ENCODE assay signal across 8 cellular contexts in the genomic region with DNA sequence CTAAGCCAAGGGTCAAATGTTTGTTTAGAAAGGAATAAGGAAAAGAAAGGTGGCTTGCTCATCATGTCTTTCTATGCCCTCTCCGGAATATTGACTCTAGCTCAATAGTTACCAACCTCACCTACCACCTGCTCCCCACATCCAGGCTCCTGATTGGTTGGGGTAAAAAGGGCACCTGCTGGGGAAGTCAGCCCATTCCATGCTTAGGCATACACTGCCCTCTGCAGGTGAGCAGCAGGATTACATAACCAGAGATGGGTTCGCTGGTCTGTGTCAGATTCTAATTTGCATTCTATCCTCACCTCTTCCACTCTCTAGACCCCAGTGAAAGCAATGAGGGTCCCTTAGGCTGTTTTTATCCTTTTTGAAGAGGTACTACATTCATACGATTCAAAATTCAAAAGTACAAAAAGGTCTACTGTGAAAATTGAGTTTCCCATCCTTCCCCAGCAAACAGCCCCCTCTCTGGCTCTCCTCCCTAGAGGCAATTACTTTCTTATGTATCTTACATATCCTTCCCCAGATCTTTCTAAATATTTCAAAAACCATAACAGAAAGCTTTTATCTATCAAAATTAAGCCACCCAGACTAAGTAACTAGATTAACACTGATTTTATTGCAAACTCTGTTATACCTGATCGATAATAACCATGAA.
A peak's percentile ranks its signal among the peaks of the same experiment; 100 is the strongest.
DNase-seq lines count a peak whose midpoint lies in the region; ATAC-seq, FAIRE-seq and TF ChIP-seq lines count a peak whose summit lies in the region.

No MANE protein-coding gene starts in this region.

- H3K14ac ChIP-seq in H1 (ENCODE audit: insufficient read length), result no peak overlapping the region
- H3K14ac ChIP-seq in mesenchymal stem cell (ENCODE audit: low read length in 2 of 2), result no peak overlapping the region

- no peaks in the 10 kb centered on the region for H3K79me2 ChIP-seq in H1 (ENCODE audit: control insufficient read depth in 1 of 2, insufficient read depth in 2 of 2, low read length in 2 of 2)

- H3K18ac ChIP-seq in H1 (ENCODE audit: extremely low read depth, low read length) (no peak overlapping the region), mesenchymal stem cell (ENCODE audit: low read depth in 1 of 2, low read length in 2 of 2) (no peak overlapping the region)

- H3K9me3 Mint-ChIP-seq in activated CD4-positive, alpha-beta memory T cell treated with anti-CD3 and anti-CD28 coated beads, Interleukin-2, amount 10 ng/mL, durations not matched to agents 7 days and 5 days, result no peaks in the 10 kb centered on the region

- H4K5ac ChIP-seq in H1 (ENCODE audit: insufficient read length, low read depth, low read length), result no peak overlapping the region

- peaks cover 7% of the 10 kb centered on the region; the same call in 1 of the 2 replicates for H3K23me2 ChIP-seq in H1 (ENCODE audit: low read depth, low read length)

- TF ChIP-seq RAD21 in H1 (IDR thresholded peaks at IDR 0.05 in 1 of 2, conservative IDR thresholded peaks at IDR 0.05 in 1 of 2; ENCODE audit: low read depth in 2 of 2, low read length in 2 of 2), result peak; percentile 99 to 100

- H2BK5ac ChIP-seq in H1 (ENCODE audit: low read depth, low read length) (no peak overlapping the region), mesenchymal stem cell (ENCODE audit: low read depth, low read length, poor library complexity, severe bottlenecking) (no peak overlapping the region)

- CTCF ChIA-PET in HEK293T (lab: Yijun Ruan, JAX) (interaction anchor here (0.6 to 2.0 kb wide), 4 partner anchors 28 to 162 kb away, joined by 3 to 8 read pairs (median 3); partner anchors contain the start of gene SEZ6L), H1 (lab: Charles Lee; ENCODE audit: partially characterized antibody) (interaction anchor here (0.6 to 19.8 kb wide), 71 partner anchors 8 to 1145 kb away, joined by 3 to 246 read pairs (median 4); partner anchors contain the start of gene SEZ6L)
- CTCF ChIA-PET in activated CD4-positive, alpha-beta memory T cell treated with anti-CD3 and anti-CD28 coated beads, Interleukin-2, amount 10 ng/mL, durations not matched to agents 7 days and 5 days (lab: Charles Lee), result interaction anchor here (1.1 to 1.8 kb wide), 4 partner anchors 8 to 36 kb away, joined by 3 to 6 read pairs (median 5); no protein-coding TSS in a partner anchor

- H3K79me1 ChIP-seq in H1 (ENCODE audit: low read depth, low read length) (0 out of 2 replicates have a peak, but pooled peaks cover 3% of the 10 kb centered on the region), mesenchymal stem cell (replicated peaks; ENCODE audit: low read length, poor library complexity, severe bottlenecking) (no peaks in the 10 kb centered on the region)

- POLR2A ChIA-PET in HEK293T (lab: Yijun Ruan, JAX) (interaction anchor here (1.1 kb wide), 1 partner anchor 8 kb away, joined by 3 read pairs; no protein-coding TSS in a partner anchor), H1 (lab: Charles Lee; ENCODE audit: partially characterized antibody) (no interaction called here)
- POLR2A ChIA-PET in activated CD4-positive, alpha-beta memory T cell treated with anti-CD3 and anti-CD28 coated beads, Interleukin-2, amount 10 ng/mL, durations not matched to agents 7 days and 5 days (lab: Charles Lee), result no interaction called here

- H3K9me3 ChIP-seq in H1 (ENCODE audit: insufficient read depth in 2 of 2, low read depth in 1 of 2, low read length in 1 of 2), result no peaks in the 10 kb centered on the region
- H3K9me3 ChIP-seq in mesenchymal stem cell (ENCODE audit: control insufficient read depth, low read length), result no peaks in the 10 kb centered on the region

- H3K4me1 Mint-ChIP-seq in activated CD4-positive, alpha-beta memory T cell treated with anti-CD3 and anti-CD28 coated beads, Interleukin-2, amount 10 ng/mL, durations not matched to agents 7 days and 5 days, result no peaks in the 10 kb centered on the region

- H2AK5ac ChIP-seq in H1 (ENCODE audit: low read depth, low read length), result no peak overlapping the region
- H2AK5ac ChIP-seq in mesenchymal stem cell (ENCODE audit: low read length, severe bottlenecking), result no peak overlapping the region

- no peak overlapping the region for H3K4me3 Mint-ChIP-seq in activated CD4-positive, alpha-beta memory T cell treated with anti-CD3 and anti-CD28 coated beads, Interleukin-2, amount 10 ng/mL, durations not matched to agents 7 days and 5 days

- no peak for ATAC-seq in GM19455 (IDR thresholded peaks at IDR 0.05; ENCODE audit: unreplicated experiment)

- H4K8ac ChIP-seq in H1 (ENCODE audit: extremely low read depth, insufficient read depth, low read length), result no peak overlapping the region
- no peak overlapping the region for H4K8ac ChIP-seq in mesenchymal stem cell (ENCODE audit: low read length)

- peaks cover 9% of the 10 kb centered on the region for H3K27me3 Mint-ChIP-seq in activated CD4-positive, alpha-beta memory T cell treated with anti-CD3 and anti-CD28 coated beads, Interleukin-2, amount 10 ng/mL, durations not matched to agents 7 days and 5 days

- no peak overlapping the region for H3K4ac ChIP-seq in H1 (replicated peaks; ENCODE audit: insufficient read length, low read depth, low read length)
- H3K4ac ChIP-seq in mesenchymal stem cell (ENCODE audit: low read depth in 1 of 2, low read length in 2 of 2), result no peak overlapping the region

- no peak overlapping the region for H3K9ac ChIP-seq in H1 (replicated peaks in 1 of 4; ENCODE audit: extremely low read depth in 1 of 4, low read depth in 3 of 4, low read length in 3 of 4)
- H3K9ac ChIP-seq in mesenchymal stem cell (ENCODE audit: low read length), result no peak overlapping the region

- H3K56ac ChIP-seq in H1 (replicated peaks; ENCODE audit: insufficient read length, low read depth, low read length), result no peak overlapping the region

- DNase-seq in AML-193 (lab: John Stamatoyannopoulos, UW) (peak; percentile 1 to 6), HEK293T (ENCODE audit: extremely low spot score) (peak; percentile 85), NCI-H510A (lab: John Stamatoyannopoulos, UW) (peak; percentile 64), H1 (ENCODE audit: low read depth in 1 of 2, low spot score in 2 of 2) (peak; percentile 29 to 86), mesenchymal stem cell (peak; percentile 31)
- DNase-seq in activated CD4-positive, alpha-beta memory T cell treated with anti-CD3 and anti-CD28 coated beads, Interleukin-2, amount 10 ng/mL, durations not matched to agents 7 days and 5 days, result peak; percentile 63
- peak; percentile 3 to 24 for DNase-seq in stimulated activated CD8-positive, alpha-beta memory T cell treated with anti-CD3 and anti-CD28 coated beads, Interleukin-7, amount 100 ng/mL, for 4 hours (ENCODE audit: low read depth in 2 of 2)

- 28% methylated on average over 4 of the region's 4 CpGs; no CpG with 5 or more reads in 1 of the 2 experiments for WGBS in H1 (ENCODE audit: extremely low coverage in 1 of 2, insufficient coverage in 1 of 2, insufficient read length in 1 of 2, insufficient replicate concordance in 2 of 2, low coverage in 1 of 2, low lambda C conversion rate in 2 of 2, missing lambda C conversion rate in 1 of 2), 2 experiments
- 0% methylated on average over 3 of the region's 4 CpGs for WGBS in mesenchymal stem cell

- H3K23ac ChIP-seq in H1 (ENCODE audit: insufficient read length) (no peak overlapping the region), mesenchymal stem cell (ENCODE audit: low read length in 2 of 2) (no peak overlapping the region)

- H2AFZ ChIP-seq in H1 (ENCODE audit: low read length) (no peak overlapping the region), mesenchymal stem cell (ENCODE audit: low read depth, low read length) (no peak overlapping the region)

- peak; percentile 88 to 95 (median 94) for TF ChIP-seq CTCF in H1 (IDR thresholded peaks at IDR 0.05; ENCODE audit: control extremely low read depth in 1 of 3, insufficient read depth in 1 of 3, low read depth in 1 of 3, low read length in 3 of 3)

- H3K4me3 ChIP-seq in H1 (ENCODE audit: extremely low read depth in 1 of 4, insufficient read depth in 2 of 4, low read depth in 3 of 4, low read length in 4 of 4), result no peak overlapping the region
- H3K4me3 ChIP-seq in mesenchymal stem cell (ENCODE audit: insufficient read depth in 1 of 2, low read depth in 1 of 2, low read length in 2 of 2), result no peak overlapping the region

- TF ChIP-seq POLR2A in H1 (IDR thresholded peaks at IDR 0.05; ENCODE audit: control extremely low read depth in 1 of 2, low read depth in 2 of 2, low read length in 2 of 2), result no peak

- peaks cover 0 to 6% of the 10 kb centered on the region in 2 experiments for H4K20me1 ChIP-seq in H1 (replicated peaks in 1 of 2; ENCODE audit: control insufficient read depth in 1 of 2, insufficient read depth in 2 of 2, low read length in 2 of 2)

- no peak overlapping the region for H3K27ac Mint-ChIP-seq in activated CD4-positive, alpha-beta memory T cell treated with anti-CD3 and anti-CD28 coated beads, Interleukin-2, amount 10 ng/mL, durations not matched to agents 7 days and 5 days

- H3K4me1 ChIP-seq in H1 (replicated peaks in 1 of 4; ENCODE audit: control insufficient read depth in 3 of 4, insufficient read depth in 4 of 4, low read length in 3 of 4) (no peaks in the 10 kb centered on the region), mesenchymal stem cell (ENCODE audit: control insufficient read depth, insufficient read depth, low read depth, low read length) (no peaks in the 10 kb centered on the region)

- H2BK120ac ChIP-seq in H1 (replicated peaks; ENCODE audit: low read depth, low read length), result no peak overlapping the region
- H2BK120ac ChIP-seq in mesenchymal stem cell (ENCODE audit: low read depth, low read length), result no peak overlapping the region

- H2BK20ac ChIP-seq in H1 (ENCODE audit: low read length), result no peak overlapping the region

- FAIRE-seq in H1 (lab: Jason Lieb, UNC), result peak; percentile 99

- H3K4me2 ChIP-seq in H1 (ENCODE audit: insufficient read depth in 1 of 2, low read depth in 2 of 2, low read length in 2 of 2), result no peak overlapping the region
- H3K4me2 ChIP-seq in mesenchymal stem cell (ENCODE audit: low read length, poor library complexity, severe bottlenecking), result no peak overlapping the region

- H3K27ac ChIP-seq in H1 (ENCODE audit: low read depth, low read length) (no peak overlapping the region), mesenchymal stem cell (ENCODE audit: low read length, poor library complexity, severe bottlenecking) (no peak overlapping the region)

- no peaks in the 10 kb centered on the region for H3K36me3 Mint-ChIP-seq in activated CD4-positive, alpha-beta memory T cell treated with anti-CD3 and anti-CD28 coated beads, Interleukin-2, amount 10 ng/mL, durations not matched to agents 7 days and 5 days (ENCODE audit: low read depth)

- H3K27me3 ChIP-seq in H1 (replicated peaks in 1 of 4; ENCODE audit: control insufficient read depth in 3 of 4, extremely low read depth in 1 of 4, insufficient read depth in 3 of 4, low read length in 3 of 4) (peaks cover 0 to 3% (median under 1%) of the 10 kb centered on the region in 4 experiments; a peak in 1 of 7 replicates), mesenchymal stem cell (ENCODE audit: control insufficient read depth in 1 of 2, insufficient read depth in 1 of 2, low read length in 2 of 2) (peaks cover 24 to 68% of the 10 kb centered on the region in 2 experiments)

- TF ChIP-seq EP300 in H1 (IDR thresholded peaks at IDR 0.05; ENCODE audit: borderline replicate concordance in 1 of 2, low read depth in 2 of 2, low read length in 2 of 2), result no peak

- no peak overlapping the region for H2BK12ac ChIP-seq in H1 (ENCODE audit: low read depth, low read length)
- H2BK12ac ChIP-seq in mesenchymal stem cell (ENCODE audit: low read length in 2 of 2), result no peak overlapping the region

- H3K36me3 ChIP-seq in H1 (ENCODE audit: control insufficient read depth in 2 of 4, insufficient read depth in 4 of 4, low read length in 3 of 4) (no peaks in the 10 kb centered on the region; a peak in 1 of 8 replicates), mesenchymal stem cell (ENCODE audit: control insufficient read depth in 1 of 2, insufficient read depth in 2 of 2, low read depth in 1 of 2, low read length in 2 of 2) (no peaks in the 10 kb centered on the region)

- H4K91ac ChIP-seq in H1 (replicated peaks; ENCODE audit: insufficient read length, low read length) (no peak overlapping the region), mesenchymal stem cell (ENCODE audit: low read length) (no peak overlapping the region)

- no peak overlapping the region for H2BK15ac ChIP-seq in H1 (ENCODE audit: low read length)
- H2BK15ac ChIP-seq in mesenchymal stem cell (ENCODE audit: low read depth, poor library complexity, severe bottlenecking), result no peak overlapping the region

Comparison
In these comparisons a context has a peak if more than half of its experiments do, and no peak if none do; other contexts are left out.
1. DNase-seq: peak in every context shown above with its lines; median percentile 85 in HEK293T; 64 in NCI-H510A; 63 in activated CD4-positive, alpha-beta memory T cell treated with anti-CD3 and anti-CD28 coated beads, Interleukin-2, amount 10 ng/mL, durations not matched to agents 7 days and 5 days; 58 in H1; 31 in mesenchymal stem cell; 14 in stimulated activated CD8-positive, alpha-beta memory T cell treated with anti-CD3 and anti-CD28 coated beads, Interleukin-7, amount 100 ng/mL, for 4 hours; 4 in AML-193.